8 cellular contexts compared by ENCODE assay signal in the genomic region with DNA sequence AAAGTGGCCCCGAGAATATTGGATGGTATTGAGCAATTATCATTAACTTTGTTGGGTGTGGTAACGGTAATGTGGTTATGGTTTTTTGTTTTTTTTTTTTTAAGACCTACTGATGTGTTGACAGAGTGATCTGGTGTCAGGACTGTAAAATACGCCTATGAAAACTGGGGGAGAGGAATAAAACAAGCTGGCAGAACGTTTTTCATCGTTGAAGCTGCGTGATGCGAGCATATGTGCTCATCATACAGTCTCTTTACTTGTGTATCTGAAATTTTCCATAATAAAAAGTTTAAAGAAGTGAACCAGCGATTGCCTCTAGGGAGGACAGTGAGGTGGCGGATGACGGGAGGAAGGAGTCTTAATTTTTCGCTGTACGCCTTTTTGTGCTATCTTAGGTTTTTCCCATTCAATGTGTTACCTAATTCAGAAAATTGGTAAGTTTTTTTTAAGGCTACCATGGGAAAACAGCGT. TPM values are rescaled to one million over a fixed set of nuclear protein-coding genes. Genes with fewer than 3 reads are reported as not detected.
DNase-seq lines count a peak whose midpoint lies in the region; ATAC-seq, FAIRE-seq and TF ChIP-seq lines count a peak whose summit lies in the region.

No MANE protein-coding gene starts in this region.

- H3K4me2 ChIP-seq in BLaER1 treated with 17β-estradiol and CSF1 and Interleukin-3, amounts not matched to agents 10 nM and 100 nM, result peak overlapping the region; percentile 80 to 96 (median 92)
- H3K4me2 ChIP-seq in HepG2 (ENCODE audit: low read depth, low read length), result peak overlapping the region; percentile 74

- peak overlapping the region; percentile 95 to 99 (median 97) for H3K9ac ChIP-seq in BLaER1 treated with 17β-estradiol and CSF1 and Interleukin-3, amounts not matched to agents 10 nM and 100 nM
- H3K9ac ChIP-seq in HepG2 (ENCODE audit: insufficient read depth, low read depth, low read length), result peak overlapping the region; percentile 92

- no peaks in the 10 kb centered on the region; a peak in 1 of 22 replicates for H3K27me3 ChIP-seq in BLaER1 treated with 17β-estradiol and CSF1 and Interleukin-3, amounts not matched to agents 10 nM and 100 nM
- H3K27me3 ChIP-seq in HepG2 (ENCODE audit: control insufficient read depth in 1 of 2, insufficient read depth in 2 of 2, low read length in 2 of 2) (no peaks in the 10 kb centered on the region; a peak in 1 of 5 replicates), tibial nerve (no peaks in the 10 kb centered on the region)

- peak overlapping the region; percentile 31 to 99 (median 97); a peak in 21 of 22 replicates for H3K27ac ChIP-seq in BLaER1 treated with 17β-estradiol and CSF1 and Interleukin-3, amounts not matched to agents 10 nM and 100 nM
- peak overlapping the region; percentile 60 for H3K27ac ChIP-seq in HepG2 (ENCODE audit: extremely low read length, insufficient read depth, low read length)
- peak overlapping the region; percentile 87 to 97 (median 92) for H3K27ac ChIP-seq in tibial nerve

- TSS peak; percentile 82 for BruUV-seq in HepG2 (replicated peaks; lab: Mats Ljungman, UMichigan)

- H3K36me3 ChIP-seq in BLaER1 treated with 17β-estradiol and CSF1 and Interleukin-3, amounts not matched to agents 10 nM and 100 nM, result peaks cover 11 to 26% (median 14%) of the 10 kb centered on the region in 11 experiments; a peak in 21 of 22 replicates
- H3K36me3 ChIP-seq in HepG2 (replicated peaks in 1 of 2; ENCODE audit: control insufficient read depth in 1 of 2, insufficient read depth in 2 of 2, low read length in 2 of 2) (0 out of 5 replicates have a peak, but pooled peaks cover 2 to 4% of the 10 kb centered on the region in 2 experiments), tibial nerve (no peaks in the 10 kb centered on the region)

- peak; percentile 5 for DNase-seq in HT1080 (ENCODE audit: low read depth)
- peak; percentile 20 for DNase-seq in amniotic epithelial cell (ENCODE audit: low read depth)
- DNase-seq in HepG2 (ENCODE audit: low spot score), result no peak
- DNase-seq in tibial nerve (ENCODE audit: low spot score in 2 of 2), result no peak
- DNase-seq in KG1 (lab: John Stamatoyannopoulos, UW), result no peak
- no peak for DNase-seq in stimulated activated CD4-positive, alpha-beta T cell treated with anti-CD3 and anti-CD28 coated beads, Interleukin-2, amount 100 ng/mL, for 48 hours

- TF ChIP-seq CTCF in HepG2 (CRISPR knock-in tag; IDR thresholded peaks at IDR 0.05) (no peak), tibial nerve (IDR thresholded peaks at IDR 0.05) (no peak)

- ATAC-seq in HepG2 (no peak), HG02798 (IDR thresholded peaks at IDR 0.05; ENCODE audit: poor library complexity, unreplicated experiment) (no peak)

- no peak for TF ChIP-seq RAD21 in HepG2 (CRISPR knock-in tag; IDR thresholded peaks at IDR 0.05)

- TF ChIP-seq POLR2A in HepG2 (IDR thresholded peaks at IDR 0.05; ENCODE audit: insufficient read depth in 1 of 2, low read depth in 2 of 2, low read length in 2 of 2) (no peak), tibial nerve (IDR thresholded peaks at IDR 0.05) (no peak)

- H3K4me3 ChIP-seq in BLaER1 treated with 17β-estradiol and CSF1 and Interleukin-3, amounts not matched to agents 10 nM and 100 nM, result peak overlapping the region; percentile 92 to 99 (median 96)
- peak overlapping the region; percentile 73 to 99 (median 79) for H3K4me3 ChIP-seq in HepG2 (replicated peaks in 1 of 3; ENCODE audit: insufficient read depth in 1 of 3, low read depth in 2 of 3, low read length in 3 of 3)
- peak overlapping the region; percentile 70 to 99 (median 94) for H3K4me3 ChIP-seq in tibial nerve

- no peak for TF ChIP-seq EP300 in HepG2 (IDR thresholded peaks at IDR 0.05; ENCODE audit: low read depth in 2 of 2, low read length in 2 of 2)
- no peak for TF ChIP-seq EP300 in HepG2 (CRISPR knock-in tag; IDR thresholded peaks at IDR 0.05; ENCODE audit: borderline replicate concordance)
- no peak for TF ChIP-seq EP300 in tibial nerve (IDR thresholded peaks at IDR 0.05)

- intact Hi-C loops in HepG2 (cut with micrococcal nuclease; ENCODE audit: unreplicated experiment), result loop anchor here (2.0 kb wide), 1 partner anchor 82 kb away; no protein-coding TSS in a partner anchor

- peaks cover 59% of the 10 kb centered on the region for H3K79me2 ChIP-seq in HepG2 (ENCODE audit: insufficient read depth, low read length)

- no peaks in the 10 kb centered on the region for H3K9me3 ChIP-seq in BLaER1 treated with 17β-estradiol and CSF1 and Interleukin-3, amounts not matched to agents 10 nM and 100 nM (replicated peaks in 1 of 11)
- H3K9me3 ChIP-seq in HepG2 (ENCODE audit: low read length), result no peaks in the 10 kb centered on the region
- H3K9me3 ChIP-seq in tibial nerve, result no peaks in the 10 kb centered on the region

- no peak for FAIRE-seq in HepG2 (lab: Jason Lieb, UNC)

- peaks cover 43 to 62% (median 54%) of the 10 kb centered on the region in 10 experiments for H3K4me1 ChIP-seq in BLaER1 treated with 17β-estradiol and CSF1 and Interleukin-3, amounts not matched to agents 10 nM and 100 nM
- peaks cover 53% of the 10 kb centered on the region for H3K4me1 ChIP-seq in HepG2 (ENCODE audit: insufficient read depth, low read length)
- peaks cover 5 to 65% (median 41%) of the 10 kb centered on the region in 4 donors for H3K4me1 ChIP-seq in tibial nerve

- in situ Hi-C loops in HepG2 (cut with HindIII; ENCODE audit: extremely low pct_ligation_motif_present, low pct_unique_long_range_greater_than_20kb), result no loop called here

- under 1% methylated on average over 13 of the region's 13 CpGs for WGBS in HepG2 (ENCODE audit: low lambda C conversion rate)
- WGBS in tibial nerve, 2 donors, result 10 to 11% methylated on average over 13 of the region's 13 CpGs

- POLR2A ChIA-PET in HepG2 (lab: Yijun Ruan, JAX), result interaction anchor here (1.5 to 3.0 kb wide), 4 partner anchors 13 to 122 kb away, joined by 5 to 20 read pairs (median 10); no protein-coding TSS in a partner anchor

- CTCF ChIA-PET in HepG2 (lab: Yijun Ruan, JAX; ENCODE audit: low intra/inter-chr PET ratio, low total read pairs), result interaction anchor here (0.9 kb wide), 1 partner anchor 63 kb away, joined by 3 read pairs; no protein-coding TSS in a partner anchor

- H2AFZ ChIP-seq in HepG2 (ENCODE audit: low read length), result no peak overlapping the region

- H4K20me1 ChIP-seq in BLaER1 treated with 17β-estradiol and CSF1 and Interleukin-3, amounts not matched to agents 10 nM and 100 nM, result peaks cover 35 to 44% (median 36%) of the 10 kb centered on the region in 11 experiments
- peaks cover 17% of the 10 kb centered on the region for H4K20me1 ChIP-seq in HepG2 (ENCODE audit: insufficient read depth, low read length)

TF ChIP-seq in HepG2, 621 proteins besides CTCF, POLR2A, EP300 and RAD21 (continues in another document):
- TF ChIP-seq ZBTB38 (CRISPR knock-in tag; IDR thresholded peaks at IDR 0.05) (no peak), ZNF33B (CRISPR knock-in tag; IDR thresholded peaks at IDR 0.05) (no peak)
- TF ChIP-seq, protein P1, sequence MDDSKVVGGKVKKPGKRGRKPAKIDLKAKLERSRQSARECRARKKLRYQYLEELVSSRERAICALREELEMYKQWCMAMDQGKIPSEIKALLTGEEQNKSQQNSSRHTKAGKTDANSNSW (CRISPR knock-in tag; IDR thresholded peaks at IDR 0.05; ENCODE audit: borderline replicate concordance), result no peak
- TF ChIP-seq, protein P2, sequence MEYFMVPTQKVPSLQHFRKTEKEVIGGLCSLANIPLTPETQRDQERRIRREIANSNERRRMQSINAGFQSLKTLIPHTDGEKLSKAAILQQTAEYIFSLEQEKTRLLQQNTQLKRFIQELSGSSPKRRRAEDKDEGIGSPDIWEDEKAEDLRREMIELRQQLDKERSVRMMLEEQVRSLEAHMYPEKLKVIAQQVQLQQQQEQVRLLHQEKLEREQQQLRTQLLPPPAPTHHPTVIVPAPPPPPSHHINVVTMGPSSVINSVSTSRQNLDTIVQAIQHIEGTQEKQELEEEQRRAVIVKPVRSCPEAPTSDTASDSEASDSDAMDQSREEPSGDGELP (IDR thresholded peaks at IDR 0.05; ENCODE audit: borderline replicate concordance, low read depth), result no peak
- TF ChIP-seq, protein P3, sequence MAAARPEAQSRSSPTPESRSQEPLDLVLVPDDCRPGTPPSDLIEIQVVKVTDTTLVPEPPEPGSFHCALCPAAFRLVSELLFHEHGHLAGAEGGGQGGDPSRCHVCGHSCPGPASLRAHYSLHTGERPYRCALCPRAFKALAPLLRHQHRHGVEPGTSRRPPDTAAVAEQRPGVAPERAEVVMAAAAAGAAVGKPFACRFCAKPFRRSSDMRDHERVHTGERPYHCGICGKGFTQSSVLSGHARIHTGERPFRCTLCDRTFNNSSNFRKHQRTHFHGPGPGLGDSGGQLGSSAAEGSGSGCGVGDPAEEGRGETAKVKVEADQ (CRISPR knock-in tag; IDR thresholded peaks at IDR 0.05; ENCODE audit: borderline replicate concordance), result no peak

RNA-seq across cellular contexts. Expression of a gene that starts 0.8 kb away (rescaled TPM):
- total RNA-seq in HT1080 (2014; rRNA removed; shearing (Covaris generic)), result 32.1 and 32.6 TPM in 2 replicates
- 21.9 and 27.0 TPM in 2 replicates for polyA plus RNA-seq in HT1080 (2015; cell fraction: cytosol; rRNA removed)
- 29.2 and 30.6 TPM in 2 replicates for polyA plus RNA-seq in HT1080 (2015; cell fraction: nucleus; rRNA removed)
- total RNA-seq in HepG2 (2016; rRNA removed; fragmentation: Illumina TruSeq; extraction: Trizol), result 43.5 and 64.9 TPM in 2 replicates
- 13.0 and 17.4 TPM in 2 replicates for total RNA-seq in HepG2 (2016; cell fraction: cytosol; rRNA removed; fragmentation: Illumina TruSeq; extraction: Trizol; ENCODE audit: low read depth)
- total RNA-seq in HepG2 (2016; cell fraction: insoluble cytoplasmic fraction; rRNA removed; fragmentation: Illumina TruSeq; extraction: Trizol), result 43.7 and 63.9 TPM in 2 replicates
- 23.7 and 25.1 TPM in 2 replicates for total RNA-seq in HepG2 (2016; cell fraction: membrane; rRNA removed; fragmentation: Illumina TruSeq; extraction: Trizol)
- 39.3 and 43.8 TPM in 2 replicates for total RNA-seq in HepG2 (2016; cell fraction: nucleus; rRNA removed; fragmentation: Illumina TruSeq; extraction: Trizol)
- polyA plus RNA-seq in HepG2 (2011; rRNA removed), result 12.3 and 13.2 TPM in 2 replicates
- 5.6 and 9.8 TPM in 2 replicates for polyA plus RNA-seq in HepG2 (2011; cell fraction: cytosol; rRNA removed)
- 8.2 and 10.9 TPM in 2 replicates for polyA plus RNA-seq in HepG2 (2011; cell fraction: nucleus; rRNA removed)
- polyA plus RNA-seq in HepG2 (2012), result 22.0 and 30.6 TPM in 2 replicates
- polyA plus RNA-seq in HepG2 (2016; cell fraction: cytosol; fragmentation: Illumina TruSeq; extraction: Trizol; ENCODE audit: low read depth), result 1.3 and 1.7 TPM in 2 replicates
- polyA plus RNA-seq in HepG2 (2016; cell fraction: insoluble cytoplasmic fraction; fragmentation: Illumina TruSeq; extraction: Trizol; ENCODE audit: low read depth), result 38.5 and 41.9 TPM in 2 replicates
- 7.0 and 7.3 TPM in 2 replicates for polyA plus RNA-seq in HepG2 (2016; cell fraction: membrane; fragmentation: Illumina TruSeq; extraction: Trizol; ENCODE audit: low read depth)
- 30.3 and 32.3 TPM in 2 replicates for polyA plus RNA-seq in HepG2 (2016; cell fraction: nucleus; fragmentation: Illumina TruSeq; extraction: Trizol; ENCODE audit: insufficient read depth, low read depth)
- polyA minus RNA-seq in HepG2 (2011; rRNA and poly(A)+ RNA removed; ENCODE audit: low replicate concordance), result 17.4 and 26.8 TPM in 2 replicates
- polyA minus RNA-seq in HepG2 (2011; cell fraction: cytosol; rRNA and poly(A)+ RNA removed), result 26.6 and 30.6 TPM in 2 replicates
- 38.2 and 48.1 TPM in 2 replicates for polyA minus RNA-seq in HepG2 (2011; cell fraction: nucleus; rRNA and poly(A)+ RNA removed)
- total RNA-seq in tibial nerve, result 10 to 100 TPM; 26.7 to 50.4 (median 42.0) TPM

Comparison
In these comparisons a context has a peak if more than half of its experiments do, and no peak if none do; other contexts are left out.
1. DNase-seq: peak in HT1080 (single experiment) and amniotic epithelial cell (single experiment); none in HepG2 (single experiment), tibial nerve (0 of 2), KG1 (single experiment) and stimulated activated CD4-positive, alpha-beta T cell treated with anti-CD3 and anti-CD28 coated beads, Interleukin-2, amount 100 ng/mL, for 48 hours (0 of 2).
2. Peak in every context shown above with its lines, with median percentiles within 50 percentile points of each other: H3K27ac ChIP-seq and H3K4me3 ChIP-seq.